8 cellular contexts compared by ENCODE assay signal in genomic region chr6:7727951-7728854, GRCh38. TPM values are rescaled to one million over a fixed set of nuclear protein-coding genes. Genes with fewer than 3 reads are reported as not detected.
DNase-seq lines count a peak whose midpoint lies in the region; ATAC-seq and TF ChIP-seq lines count a peak whose summit lies in the region.

No MANE protein-coding gene starts in this region.

- H2AFZ ChIP-seq in H9 (ENCODE audit: low read length): no peak overlapping the region
- no peak overlapping the region for H2AFZ ChIP-seq in fibroblast of lung (ENCODE audit: low read length)

- no peak overlapping the region for H2BK120ac ChIP-seq in H9 (ENCODE audit: low read depth, low read length, poor library complexity, severe bottlenecking)

- TF ChIP-seq CTCF in H9 (conservative IDR thresholded peaks at IDR 0.05): no peak
- TF ChIP-seq CTCF in fibroblast of lung (conservative IDR thresholded peaks at IDR 0.05 in 1 of 2, IDR thresholded peaks at IDR 0.05 in 1 of 2; ENCODE audit: low read depth in 1 of 2, low read length in 2 of 2): no peak

- no peaks in the 10 kb centered on the region for H3K36me3 ChIP-seq in BLaER1 treated with 17β-estradiol and CSF1 and Interleukin-3, amounts not matched to agents 10 nM and 100 nM
- no peaks in the 10 kb centered on the region for H3K36me3 ChIP-seq in fibroblast of lung (ENCODE audit: control insufficient read depth, insufficient read depth, low read length)

- peak overlapping the region; percentile 59 to 74 (median 67) for H3K4me3 ChIP-seq in BLaER1 treated with 17β-estradiol and CSF1 and Interleukin-3, amounts not matched to agents 10 nM and 100 nM
- peak overlapping the region; percentile 26 to 34 (median 31) for H3K4me3 ChIP-seq in fibroblast of lung (replicated peaks in 1 of 4; ENCODE audit: control extremely low read depth in 1 of 4, insufficient read depth in 1 of 4, low read depth in 3 of 4, low read length in 4 of 4)

- no peak overlapping the region; a peak in 1 of 22 replicates for H3K27ac ChIP-seq in BLaER1 treated with 17β-estradiol and CSF1 and Interleukin-3, amounts not matched to agents 10 nM and 100 nM
- no peak overlapping the region for H3K27ac ChIP-seq in H9 (ENCODE audit: insufficient read length, low read depth, low read length)
- no peak overlapping the region for H3K27ac ChIP-seq in fibroblast of lung (ENCODE audit: insufficient read depth, low read length)

- no peak overlapping the region for H3T11ph ChIP-seq in H9 (ENCODE audit: low read length)

- H3K27me3 ChIP-seq in BLaER1 treated with 17β-estradiol and CSF1 and Interleukin-3, amounts not matched to agents 10 nM and 100 nM: peaks cover 76 to 95% (median 82%) of the 10 kb centered on the region in 11 experiments
- H3K27me3 ChIP-seq in H9 (ENCODE audit: insufficient read depth, low read length) (peaks cover 52% of the 10 kb centered on the region), fibroblast of lung (ENCODE audit: control insufficient read depth, insufficient read depth, low read length) (peaks cover 34% of the 10 kb centered on the region)

- peak overlapping the region in 9 of 11 experiments; percentile 50 to 72 (median 62); a peak in 15 of 22 replicates for H3K9ac ChIP-seq in BLaER1 treated with 17β-estradiol and CSF1 and Interleukin-3, amounts not matched to agents 10 nM and 100 nM
- H3K9ac ChIP-seq in H9 (ENCODE audit: extremely low read depth, insufficient read length, low read length) (no peak overlapping the region), fibroblast of lung (ENCODE audit: insufficient read depth, low read length) (no peak overlapping the region)

- H3K27me3 Mint-ChIP-seq in H9 (ENCODE audit: low read depth): peaks cover 79% of the 10 kb centered on the region
- peaks cover 76% of the 10 kb centered on the region for H3K27me3 Mint-ChIP-seq in T-helper 2 cell treated with Interferon-gamma antibody and Interleukin-4, amounts not matched to agents 5 μg/mL and 100 μg/mL, for 36 hours (ENCODE audit: low read depth)
- peaks cover 36 to 55% of the 10 kb centered on the region in 2 donors for H3K27me3 Mint-ChIP-seq in natural killer cell treated with Interleukin-12 subunit alpha and Interleukin-12 subunit beta and Interleukin-15 and Interleukin-18, amount 100 ng/mL, for 72 hours

- no peaks in the 10 kb centered on the region for H3K79me2 ChIP-seq in H9 (ENCODE audit: insufficient read depth, low read length)
- H3K79me2 ChIP-seq in fibroblast of lung (ENCODE audit: control insufficient read depth, insufficient read depth, low read length): no peaks in the 10 kb centered on the region

- H3K23me2 ChIP-seq in H9 (ENCODE audit: insufficient read length, low read depth, low read length, poor library complexity, severe bottlenecking): peaks cover 26% of the 10 kb centered on the region

- H3K18ac ChIP-seq in H9 (ENCODE audit: insufficient read length, low read depth, low read length): no peak overlapping the region

- H3K79me1 ChIP-seq in H9 (ENCODE audit: insufficient read depth, low read depth, low read length, poor library complexity, severe bottlenecking): no peaks in the 10 kb centered on the region

- H4K91ac ChIP-seq in H9 (ENCODE audit: insufficient read length, low read depth, low read length): no peak overlapping the region

- no peaks in the 10 kb centered on the region; a peak in 2 of 5 replicates for H3K9me3 Mint-ChIP-seq in H9
- H3K9me3 Mint-ChIP-seq in T-helper 2 cell treated with Interferon-gamma antibody and Interleukin-4, amounts not matched to agents 5 μg/mL and 100 μg/mL, for 36 hours: no peaks in the 10 kb centered on the region
- H3K9me3 Mint-ChIP-seq in natural killer cell treated with Interleukin-12 subunit alpha and Interleukin-12 subunit beta and Interleukin-15 and Interleukin-18, amount 100 ng/mL, for 72 hours: no peaks in the 10 kb centered on the region

- peaks cover 38 to 40% of the 10 kb centered on the region in 2 experiments for H3K4me1 Mint-ChIP-seq in H9
- H3K4me1 Mint-ChIP-seq in T-helper 2 cell treated with Interferon-gamma antibody and Interleukin-4, amounts not matched to agents 5 μg/mL and 100 μg/mL, for 36 hours (ENCODE audit: low read depth): peaks cover 14% of the 10 kb centered on the region
- peaks cover 0 to 4% of the 10 kb centered on the region in 2 donors for H3K4me1 Mint-ChIP-seq in natural killer cell treated with Interleukin-12 subunit alpha and Interleukin-12 subunit beta and Interleukin-15 and Interleukin-18, amount 100 ng/mL, for 72 hours (ENCODE audit: low read depth in 2 of 2)

- no peak overlapping the region for H2BK5ac ChIP-seq in H9 (ENCODE audit: insufficient read length, low read length)

- H2BK12ac ChIP-seq in H9 (ENCODE audit: insufficient read length, low read depth, low read length): no peak overlapping the region

- H3K36me3 Mint-ChIP-seq in H9 (ENCODE audit: insufficient read depth in 1 of 3, low read depth in 3 of 3): no peaks in the 10 kb centered on the region
- H3K36me3 Mint-ChIP-seq in T-helper 2 cell treated with Interferon-gamma antibody and Interleukin-4, amounts not matched to agents 5 μg/mL and 100 μg/mL, for 36 hours (ENCODE audit: low read depth): no peaks in the 10 kb centered on the region
- no peaks in the 10 kb centered on the region for H3K36me3 Mint-ChIP-seq in natural killer cell treated with Interleukin-12 subunit alpha and Interleukin-12 subunit beta and Interleukin-15 and Interleukin-18, amount 100 ng/mL, for 72 hours

- peak overlapping the region; percentile 98 to 100 (median 99) for H3K4me2 ChIP-seq in BLaER1 treated with 17β-estradiol and CSF1 and Interleukin-3, amounts not matched to agents 10 nM and 100 nM
- H3K4me2 ChIP-seq in H9 (ENCODE audit: insufficient read depth, insufficient read length, low read length): peak overlapping the region; percentile 77
- peak overlapping the region; percentile 40 for H3K4me2 ChIP-seq in fibroblast of lung (ENCODE audit: extremely low read depth, insufficient read depth, low read length)

- DNase-seq in H9 (peak; percentile 57), fibroblast of lung (ENCODE audit: low read depth in 2 of 2) (peak; percentile 20 to 30), LoVo (ENCODE audit: low spot score) (no peak)
- no peak for DNase-seq in T-helper 2 cell treated with Interferon-gamma antibody and Interleukin-4, amounts not matched to agents 5 μg/mL and 100 μg/mL, for 36 hours (ENCODE audit: low spot score)
- DNase-seq in natural killer cell treated with Interleukin-12 subunit alpha and Interleukin-12 subunit beta and Interleukin-15 and Interleukin-18, amount 100 ng/mL, for 72 hours (ENCODE audit: low spot score): no peak
- no peak for DNase-seq in activated effector memory CD4-positive, alpha-beta T cell treated with Interleukin-2 at 50 U/mL for 16 hours

- no peak overlapping the region for H3K23ac ChIP-seq in H9 (ENCODE audit: insufficient read length, low read depth, low read length)

- H2BK15ac ChIP-seq in H9 (ENCODE audit: low read depth, low read length): no peak overlapping the region

- peaks cover 28 to 60% (median 36%) of the 10 kb centered on the region in 10 experiments for H3K4me1 ChIP-seq in BLaER1 treated with 17β-estradiol and CSF1 and Interleukin-3, amounts not matched to agents 10 nM and 100 nM
- H3K4me1 ChIP-seq in H9 (ENCODE audit: insufficient read depth, low read length) (peaks cover 2% of the 10 kb centered on the region; the same call in 1 of the 2 replicates), fibroblast of lung (ENCODE audit: control insufficient read depth, extremely low read depth, insufficient read depth, low read length) (peaks cover 8% of the 10 kb centered on the region)

- no peak overlapping the region for H4K5ac ChIP-seq in H9 (ENCODE audit: insufficient read length, low read depth, low read length)

- WGBS in H9 (ENCODE audit: extremely low coverage, insufficient read length, low lambda C conversion rate): no CpG with 5 or more reads among the region's 45 CpGs

- no peak for ATAC-seq in natural killer cell treated with Interleukin-12 subunit alpha and Interleukin-12 subunit beta and Interleukin-15 and Interleukin-18, amount 100 ng/mL, for 72 hours
- no peak for ATAC-seq in HG02973 (IDR thresholded peaks at IDR 0.05; ENCODE audit: unreplicated experiment)

- H2BK20ac ChIP-seq in H9 (ENCODE audit: low read depth, low read length, poor library complexity, severe bottlenecking): no peak overlapping the region

- peaks cover 0 to 35% (median 28%) of the 10 kb centered on the region in 11 experiments; a peak in 19 of 22 replicates for H4K20me1 ChIP-seq in BLaER1 treated with 17β-estradiol and CSF1 and Interleukin-3, amounts not matched to agents 10 nM and 100 nM
- H4K20me1 ChIP-seq in H9 (ENCODE audit: control insufficient read depth, insufficient read depth, insufficient read length) (no peaks in the 10 kb centered on the region), fibroblast of lung (ENCODE audit: control insufficient read depth, extremely low read depth, insufficient read depth, low read length) (no peaks in the 10 kb centered on the region)

- H3K4ac ChIP-seq in H9 (ENCODE audit: low read depth, low read length): no peak overlapping the region

- peak overlapping the region; percentile 51 to 81 for H3K4me3 Mint-ChIP-seq in H9
- peak overlapping the region; percentile 67 for H3K4me3 Mint-ChIP-seq in T-helper 2 cell treated with Interferon-gamma antibody and Interleukin-4, amounts not matched to agents 5 μg/mL and 100 μg/mL, for 36 hours
- H3K4me3 Mint-ChIP-seq in natural killer cell treated with Interleukin-12 subunit alpha and Interleukin-12 subunit beta and Interleukin-15 and Interleukin-18, amount 100 ng/mL, for 72 hours: peak overlapping the region; percentile 48

- H3K27ac Mint-ChIP-seq in H9: no peak overlapping the region
- no peak overlapping the region for H3K27ac Mint-ChIP-seq in T-helper 2 cell treated with Interferon-gamma antibody and Interleukin-4, amounts not matched to agents 5 μg/mL and 100 μg/mL, for 36 hours
- H3K27ac Mint-ChIP-seq in natural killer cell treated with Interleukin-12 subunit alpha and Interleukin-12 subunit beta and Interleukin-15 and Interleukin-18, amount 100 ng/mL, for 72 hours: no peak overlapping the region

- no peak overlapping the region for H2AK5ac ChIP-seq in H9 (ENCODE audit: insufficient read length, low read length)

- H3K14ac ChIP-seq in H9 (ENCODE audit: insufficient read depth, low read length): no peak overlapping the region

- H4K8ac ChIP-seq in H9 (replicated peaks; ENCODE audit: insufficient read length, low read depth, low read length): no peak overlapping the region

- no peaks in the 10 kb centered on the region for H3K9me3 ChIP-seq in BLaER1 treated with 17β-estradiol and CSF1 and Interleukin-3, amounts not matched to agents 10 nM and 100 nM (replicated peaks in 1 of 11)
- no peaks in the 10 kb centered on the region for H3K9me3 ChIP-seq in H9 (ENCODE audit: control insufficient read depth, low read depth, low read length)
- no peaks in the 10 kb centered on the region for H3K9me3 ChIP-seq in fibroblast of lung (ENCODE audit: control insufficient read depth, insufficient read depth, low read depth, low read length)

- H3K56ac ChIP-seq in H9 (ENCODE audit: insufficient read length, low read depth, low read length): no peak overlapping the region

RNA-seq across cellular contexts. Expression of gene BMP6, which starts 2.3 kb away (rescaled TPM):
- total RNA-seq in H9 (2021) (0.28 and 0.61 TPM in 2 replicates), fibroblast of lung (under 0.01 TPM in 2 replicates)
- polyA plus RNA-seq in fibroblast of lung: 0.09 and 0.20 TPM in 2 replicates
- polyA plus RNA-seq in fibroblast of lung (2012): 0.09 and 0.17 TPM in 2 replicates
- polyA minus RNA-seq in fibroblast of lung (ENCODE audit: low replicate concordance): not detected in 2 replicates
- total RNA-seq in natural killer cell treated with Interleukin-12 subunit alpha and Interleukin-12 subunit beta and Interleukin-15 and Interleukin-18, amount 100 ng/mL, for 72 hours: not detected

Comparison
In these comparisons a context has a peak if more than half of its experiments do, and no peak if none do; other contexts are left out.
1. H3K4me2 ChIP-seq: peak in every context shown above with its lines; median percentile 99 in BLaER1 treated with 17β-estradiol and CSF1 and Interleukin-3, amounts not matched to agents 10 nM and 100 nM; 77 in H9; 40 in fibroblast of lung.
2. H3K9ac ChIP-seq: peak in BLaER1 treated with 17β-estradiol and CSF1 and Interleukin-3, amounts not matched to agents 10 nM and 100 nM (9 of 11); none in H9 (single experiment) and fibroblast of lung (single experiment).
3. DNase-seq: peak in H9 (single experiment) and fibroblast of lung (2 of 2); none in T-helper 2 cell treated with Interferon-gamma antibody and Interleukin-4, amounts not matched to agents 5 μg/mL and 100 μg/mL, for 36 hours (single experiment), natural killer cell treated with Interleukin-12 subunit alpha and Interleukin-12 subunit beta and Interleukin-15 and Interleukin-18, amount 100 ng/mL, for 72 hours (single experiment), LoVo (single experiment) and activated effector memory CD4-positive, alpha-beta T cell treated with Interleukin-2 at 50 U/mL for 16 hours (single experiment).
4. Peak in every context shown above with its lines, with median percentiles within 50 percentile points of each other: H3K4me3 Mint-ChIP-seq.